Comparison of ENCODE assay signal across 24 cellular contexts in genomic region chr19:39631626-39632025, GRCh38. TPM values are rescaled to one million over a fixed set of nuclear protein-coding genes. Genes with fewer than 3 reads are reported as not detected.
DNase-seq lines count a peak whose midpoint lies in the region; ATAC-seq, FAIRE-seq and TF ChIP-seq lines count a peak whose summit lies in the region.
"Had no signal": no experiment of that assay in that cellular context is flagged by ENCODE, and none has a peak within 500 bp of the region (broad histone marks: within the 10 kb centered on the region; RNA-seq: fewer than 3 reads in every experiment).

No MANE protein-coding gene starts in this region.

- H3K56ac ChIP-seq in mesendoderm (ENCODE audit: low read length), result no peak overlapping the region

- no peak overlapping the region for H4K5ac ChIP-seq in mesendoderm (ENCODE audit: low read length)

- H2BK120ac ChIP-seq in mesendoderm (ENCODE audit: low read depth, low read length), result no peak overlapping the region

- no peak overlapping the region for H3K4me3 Mint-ChIP-seq in GM23338
- H3K4me3 Mint-ChIP-seq in stimulated activated effector memory CD8-positive, alpha-beta T cell treated with anti-CD3 and anti-CD28 coated beads, Interleukin-12 subunit alpha, Interleukin-12 subunit beta, amount 100 ng/mL, for 72 hours, result no peak overlapping the region
- H3K4me3 Mint-ChIP-seq: CD14-positive monocyte; CD4-positive, alpha-beta T cell; CD8-positive, alpha-beta memory T cell; H9 had no signal

- H3K9ac ChIP-seq in endothelial cell of umbilical vein (replicated peaks; ENCODE audit: extremely low read depth, insufficient read depth, low read length) (no peak overlapping the region), mesendoderm (ENCODE audit: low read length) (no peak overlapping the region)
- H3K9ac ChIP-seq: BLaER1 treated with 17β-estradiol and CSF1 and Interleukin-3, amounts not matched to agents 10 nM and 100 nM had no signal

- H3K4me3 ChIP-seq in GM23338 (no peak overlapping the region), endothelial cell of umbilical vein (replicated peaks in 1 of 3; ENCODE audit: insufficient read depth in 1 of 3, low read depth in 1 of 3, low read length in 3 of 3) (no peak overlapping the region), mesendoderm (ENCODE audit: low read length) (no peak overlapping the region)
- H3K4me3 ChIP-seq: BLaER1 treated with 17β-estradiol and CSF1 and Interleukin-3, amounts not matched to agents 10 nM and 100 nM had no signal

- no peaks in the 10 kb centered on the region for H3K4me1 ChIP-seq in GM23338 (ENCODE audit: insufficient read depth)
- H3K4me1 ChIP-seq in endothelial cell of umbilical vein (ENCODE audit: control insufficient read depth, extremely low read depth, insufficient read depth, low read length), result no peaks in the 10 kb centered on the region
- H3K4me1 ChIP-seq in mesendoderm (ENCODE audit: control insufficient read depth, low read depth, low read length), result no peaks in the 10 kb centered on the region
- H3K4me1 ChIP-seq: BE2C; BLaER1 treated with 17β-estradiol and CSF1 and Interleukin-3, amounts not matched to agents 10 nM and 100 nM had no signal

- H3K27me3 Mint-ChIP-seq in GM23338 (ENCODE audit: insufficient read depth, low read depth, poor library complexity), result peaks cover 5% of the 10 kb centered on the region

- DNase-seq in GM23338 (ENCODE audit: low spot score) (peak; percentile 69), endothelial cell of umbilical vein (ENCODE audit: low read depth, low spot score) (no peak), mesendoderm (peak; percentile 59), GF-D8 (lab: John Stamatoyannopoulos, UW) (no peak)
- DNase-seq in stimulated activated effector memory CD8-positive, alpha-beta T cell treated with anti-CD3 and anti-CD28 coated beads, Interleukin-12 subunit alpha, Interleukin-12 subunit beta, amount 100 ng/mL, for 72 hours (ENCODE audit: low spot score in 2 of 2), result no peak
- DNase-seq: ACHN; AML-193; BE2C; CD4-positive, alpha-beta T cell; CD8-positive, alpha-beta memory T cell; DMS 273 treated with DMSO at 0.1 percent for 48 hours; DMS79; EL; GDM1; H9 had no signal

- H3K27ac Mint-ChIP-seq in GM23338, result no peak overlapping the region
- no peak overlapping the region for H3K27ac Mint-ChIP-seq in stimulated activated effector memory CD8-positive, alpha-beta T cell treated with anti-CD3 and anti-CD28 coated beads, Interleukin-12 subunit alpha, Interleukin-12 subunit beta, amount 100 ng/mL, for 72 hours
- H3K27ac Mint-ChIP-seq: CD14-positive monocyte; CD4-positive, alpha-beta T cell; CD8-positive, alpha-beta memory T cell; H9 had no signal

- dilution Hi-C loops in endothelial cell of umbilical vein (cut with MboI; ENCODE audit: extremely low pct_ligation_motif_present, low sequenced_read_pairs), result no loop called here

- CTCF ChIA-PET in endothelial cell of umbilical vein (lab: Charles Lee), result no interaction called here

- 0 out of 3 replicates have a peak, but pooled peaks cover 3% of the 10 kb centered on the region for H3K9me3 Mint-ChIP-seq in GM23338
- peaks cover 2% of the 10 kb centered on the region for H3K9me3 Mint-ChIP-seq in stimulated activated effector memory CD8-positive, alpha-beta T cell treated with anti-CD3 and anti-CD28 coated beads, Interleukin-12 subunit alpha, Interleukin-12 subunit beta, amount 100 ng/mL, for 72 hours
- H3K9me3 Mint-ChIP-seq: CD4-positive, alpha-beta T cell had no signal

- no peaks in the 10 kb centered on the region for H3K36me3 Mint-ChIP-seq in GM23338 (ENCODE audit: low read depth)
- H3K36me3 Mint-ChIP-seq in stimulated activated effector memory CD8-positive, alpha-beta T cell treated with anti-CD3 and anti-CD28 coated beads, Interleukin-12 subunit alpha, Interleukin-12 subunit beta, amount 100 ng/mL, for 72 hours, result no peaks in the 10 kb centered on the region
- H3K36me3 Mint-ChIP-seq: CD14-positive monocyte; CD8-positive, alpha-beta memory T cell had no signal

- no peak overlapping the region for H2BK15ac ChIP-seq in mesendoderm (replicated peaks; ENCODE audit: low read depth)

- H3K23ac ChIP-seq in mesendoderm (ENCODE audit: low read length), result no peak overlapping the region

- POLR2A ChIA-PET in endothelial cell of umbilical vein (lab: Charles Lee), result no interaction called here

- H3K36me3 ChIP-seq in GM23338 (ENCODE audit: insufficient read depth) (no peaks in the 10 kb centered on the region), endothelial cell of umbilical vein (ENCODE audit: control insufficient read depth in 2 of 2, extremely low read depth in 1 of 2, insufficient read depth in 2 of 2, low read length in 2 of 2) (no peaks in the 10 kb centered on the region), mesendoderm (ENCODE audit: control insufficient read depth, insufficient read depth, low read length) (no peaks in the 10 kb centered on the region)
- H3K36me3 ChIP-seq: BE2C; BLaER1 treated with 17β-estradiol and CSF1 and Interleukin-3, amounts not matched to agents 10 nM and 100 nM had no signal

- FAIRE-seq in endothelial cell of umbilical vein (lab: Jason Lieb, UNC), result peak; percentile 43
- FAIRE-seq: D721Med, GM18507 had no signal

- no peaks in the 10 kb centered on the region; the same call in 1 of the 2 replicates for H3K9me2 ChIP-seq in GM23338 (ENCODE audit: insufficient read depth)

- no peak overlapping the region for H3K4ac ChIP-seq in mesendoderm (ENCODE audit: low read depth, low read length)

- no peaks in the 10 kb centered on the region for H3F3A ChIP-seq in GM23338 (replicated peaks; ENCODE audit: low read depth)

- H3K27me3 ChIP-seq in GM23338 (ENCODE audit: insufficient read depth), result no peaks in the 10 kb centered on the region
- H3K27me3 ChIP-seq in endothelial cell of umbilical vein (ENCODE audit: control insufficient read depth in 2 of 2, insufficient read depth in 2 of 2, low read length in 2 of 2), result no peaks in the 10 kb centered on the region
- H3K27me3 ChIP-seq in mesendoderm (ENCODE audit: insufficient read depth, low read length, poor library complexity), result no peaks in the 10 kb centered on the region
- H3K27me3 ChIP-seq: BLaER1 treated with 17β-estradiol and CSF1 and Interleukin-3, amounts not matched to agents 10 nM and 100 nM had no signal

- peaks cover 4% of the 10 kb centered on the region; the same call in 2 of the 3 replicates for H3K4me1 Mint-ChIP-seq in GM23338
- no peaks in the 10 kb centered on the region for H3K4me1 Mint-ChIP-seq in stimulated activated effector memory CD8-positive, alpha-beta T cell treated with anti-CD3 and anti-CD28 coated beads, Interleukin-12 subunit alpha, Interleukin-12 subunit beta, amount 100 ng/mL, for 72 hours
- H3K4me1 Mint-ChIP-seq: CD14-positive monocyte; CD8-positive, alpha-beta memory T cell had no signal

- WGBS in mesendoderm (ENCODE audit: extremely low coverage, insufficient coverage, low lambda C conversion rate), result no CpG with 5 or more reads among the region's 6 CpGs

- ATAC-seq in GM23338, result no peak
- no peak for ATAC-seq in stimulated activated effector memory CD8-positive, alpha-beta T cell treated with anti-CD3 and anti-CD28 coated beads, Interleukin-12 subunit alpha, Interleukin-12 subunit beta, amount 100 ng/mL, for 72 hours
- ATAC-seq in HG03196 (IDR thresholded peaks at IDR 0.05; ENCODE audit: unreplicated experiment), result no peak
- ATAC-seq in HG03565 (IDR thresholded peaks at IDR 0.05; ENCODE audit: unreplicated experiment), result no peak
- ATAC-seq: HCT116 had no signal

- no peak for TF ChIP-seq POLR2A in endothelial cell of umbilical vein (IDR thresholded peaks at IDR 0.05; ENCODE audit: low read depth, low read length)

- H2BK5ac ChIP-seq in mesendoderm (ENCODE audit: low read length), result no peak overlapping the region

- no peak overlapping the region for H3K18ac ChIP-seq in mesendoderm (ENCODE audit: low read length)

- no TSS peak for BruUV-seq in endothelial cell of umbilical vein (replicated peaks; lab: Mats Ljungman, UMichigan)

- no peaks in the 10 kb centered on the region for H3K79me1 ChIP-seq in mesendoderm (ENCODE audit: low read length)

- peak overlapping the region; percentile 11; the same call in 1 of the 2 replicates for H3K27ac ChIP-seq in GM23338 (ENCODE audit: low read depth)
- H3K27ac ChIP-seq in endothelial cell of umbilical vein (ENCODE audit: insufficient read depth, low read depth, low read length), result no peak overlapping the region
- H3K27ac ChIP-seq in mesendoderm (ENCODE audit: low read depth, low read length), result no peak overlapping the region
- H3K27ac ChIP-seq: BLaER1 treated with 17β-estradiol and CSF1 and Interleukin-3, amounts not matched to agents 10 nM and 100 nM had no signal

- H3K4me2 ChIP-seq in GM23338 (no peak overlapping the region), endothelial cell of umbilical vein (ENCODE audit: insufficient read depth, low read length) (no peak overlapping the region), mesendoderm (ENCODE audit: low read length) (no peak overlapping the region)
- H3K4me2 ChIP-seq: BLaER1 treated with 17β-estradiol and CSF1 and Interleukin-3, amounts not matched to agents 10 nM and 100 nM had no signal

- H2AFZ ChIP-seq in GM23338 (no peak overlapping the region), endothelial cell of umbilical vein (ENCODE audit: low read depth, low read length) (no peak overlapping the region)

- H4K20me1 ChIP-seq in GM23338 (replicated peaks; ENCODE audit: insufficient read depth) (no peaks in the 10 kb centered on the region), endothelial cell of umbilical vein (replicated peaks; ENCODE audit: control insufficient read depth, extremely low read depth, insufficient read depth, low read length) (no peaks in the 10 kb centered on the region)
- H4K20me1 ChIP-seq: BLaER1 treated with 17β-estradiol and CSF1 and Interleukin-3, amounts not matched to agents 10 nM and 100 nM had no signal

- intact Hi-C loops in endothelial cell of umbilical vein (cut with micrococcal nuclease), result no loop called here

- TF ChIP-seq CTCF in GM23338 (conservative IDR thresholded peaks at IDR 0.05; ENCODE audit: low read depth in 2 of 2) (no peak), endothelial cell of umbilical vein (IDR thresholded peaks at IDR 0.05; ENCODE audit: extremely low read depth in 1 of 2, insufficient read depth in 1 of 2, low read depth in 1 of 2, low read length in 2 of 2) (no peak)

- no peak overlapping the region for H4K8ac ChIP-seq in mesendoderm (ENCODE audit: low read depth, low read length)

- H3K79me2 ChIP-seq in GM23338 (replicated peaks; ENCODE audit: insufficient read depth), result no peaks in the 10 kb centered on the region
- no peaks in the 10 kb centered on the region for H3K79me2 ChIP-seq in endothelial cell of umbilical vein (ENCODE audit: control insufficient read depth, insufficient read depth, low read length)
- no peaks in the 10 kb centered on the region for H3K79me2 ChIP-seq in mesendoderm (ENCODE audit: control insufficient read depth, insufficient read depth, low read length)

- no peaks in the 10 kb centered on the region for H3K9me1 ChIP-seq in endothelial cell of umbilical vein (replicated peaks; ENCODE audit: control insufficient read depth, extremely low read depth, insufficient read depth, low read length)

- no peaks in the 10 kb centered on the region for H3K9me3 ChIP-seq in endothelial cell of umbilical vein (replicated peaks; ENCODE audit: control insufficient read depth, insufficient read depth, low read length)
- H3K9me3 ChIP-seq: BE2C; BLaER1 treated with 17β-estradiol and CSF1 and Interleukin-3, amounts not matched to agents 10 nM and 100 nM had no signal

- H2AK5ac ChIP-seq in mesendoderm (ENCODE audit: low read length), result no peak overlapping the region

RNA-seq across cellular contexts. Expression of gene LGALS16, which starts 24.1 kb away (rescaled TPM):
- not detected in 2 replicates for total RNA-seq in GM23338 (2014; rRNA removed; shearing (Covaris generic))
- polyA plus RNA-seq in GM23338 (2016; fragmentation: Nextera tagmentation; extraction: Ambion mirVana) (not detected in 2 replicates), endothelial cell of umbilical vein (not detected in 2 replicates)
- not detected in 2 replicates for total RNA-seq in endothelial cell of umbilical vein
- not detected in 2 replicates for polyA plus RNA-seq in endothelial cell of umbilical vein (2011; cell fraction: cytosol; rRNA removed)
- not detected in 2 replicates for polyA plus RNA-seq in endothelial cell of umbilical vein (2011; cell fraction: nucleus; rRNA removed)
- not detected in 2 replicates for polyA plus RNA-seq in endothelial cell of umbilical vein (2012)
- polyA minus RNA-seq in endothelial cell of umbilical vein, result not detected in 2 replicates
- polyA minus RNA-seq in endothelial cell of umbilical vein (2011; cell fraction: cytosol; rRNA and poly(A)+ RNA removed), result not detected
- polyA minus RNA-seq in endothelial cell of umbilical vein (2011; cell fraction: nucleus; rRNA and poly(A)+ RNA removed), result not detected in 2 replicates
- not detected for polyA plus RNA-seq in mesendoderm (2013, experiment 1 of 2)
- not detected for polyA plus RNA-seq in mesendoderm (2013, experiment 2 of 2)
- total RNA-seq: A172; CD4-positive, alpha-beta T cell; CD8-positive, alpha-beta memory T cell; H4; H9 had no signal
- polyA plus RNA-seq: CD14-positive monocyte; CD8-positive, alpha-beta memory T cell had no signal

RNA-seq across cellular contexts. Expression of gene LGALS13, which starts 29.3 kb away (rescaled TPM):
- not detected in 2 replicates for total RNA-seq in GM23338 (2014; rRNA removed; shearing (Covaris generic))
- polyA plus RNA-seq in GM23338 (2016; fragmentation: Nextera tagmentation; extraction: Ambion mirVana) (not detected in 2 replicates), endothelial cell of umbilical vein (not detected in 2 replicates)
- total RNA-seq in endothelial cell of umbilical vein, result not detected in 2 replicates
- polyA plus RNA-seq in endothelial cell of umbilical vein (2011; cell fraction: cytosol; rRNA removed), result not detected in 2 replicates
- not detected in 2 replicates for polyA plus RNA-seq in endothelial cell of umbilical vein (2011; cell fraction: nucleus; rRNA removed)
- polyA plus RNA-seq in endothelial cell of umbilical vein (2012), result not detected in 2 replicates
- polyA minus RNA-seq in endothelial cell of umbilical vein, result not detected in 2 replicates
- polyA minus RNA-seq in endothelial cell of umbilical vein (2011; cell fraction: cytosol; rRNA and poly(A)+ RNA removed), result not detected
- polyA minus RNA-seq in endothelial cell of umbilical vein (2011; cell fraction: nucleus; rRNA and poly(A)+ RNA removed), result not detected in 2 replicates
- not detected for polyA plus RNA-seq in mesendoderm (2013, experiment 1 of 2)
- not detected for polyA plus RNA-seq in mesendoderm (2013, experiment 2 of 2)
- total RNA-seq: A172; CD4-positive, alpha-beta T cell; CD8-positive, alpha-beta memory T cell; H4; H9 had no signal
- polyA plus RNA-seq: CD14-positive monocyte; CD8-positive, alpha-beta memory T cell had no signal

Comparison
In these comparisons a context has a peak if more than half of its experiments do, and no peak if none do; other contexts are left out.
1. DNase-seq: peak in GM23338 (single experiment) and mesendoderm (single experiment); none in endothelial cell of umbilical vein (single experiment), stimulated activated effector memory CD8-positive, alpha-beta T cell treated with anti-CD3 and anti-CD28 coated beads, Interleukin-12 subunit alpha, Interleukin-12 subunit beta, amount 100 ng/mL, for 72 hours (0 of 2) and GF-D8 (single experiment).